In the genomic region with DNA sequence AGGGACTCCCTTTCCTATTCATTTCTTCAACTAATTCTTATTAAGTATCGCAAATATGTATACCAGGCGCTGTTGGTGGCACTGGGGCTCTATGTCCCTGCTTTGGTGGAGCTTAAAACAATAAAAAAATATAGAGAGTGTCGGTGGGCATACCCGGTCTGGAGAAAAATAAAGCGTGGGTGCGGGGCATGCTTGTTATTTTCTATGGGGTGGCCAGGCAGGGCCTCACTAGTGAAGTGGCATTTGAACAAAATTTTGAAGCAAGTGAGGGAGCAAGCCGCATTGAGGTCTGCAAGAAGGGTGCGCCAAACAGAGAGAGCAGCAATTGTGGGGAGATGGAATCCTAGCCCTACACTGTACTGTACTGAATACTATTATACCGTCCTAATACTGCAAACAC, we compare ENCODE assay signal across 9 cellular contexts. TPM values are rescaled to one million over a fixed set of nuclear protein-coding genes. Genes with fewer than 3 reads are reported as not detected.
A peak's percentile ranks its signal among the peaks of the same experiment; 100 is the strongest.
DNase-seq lines count a peak whose midpoint lies in the region; TF ChIP-seq lines count a peak whose summit lies in the region.
"Had no signal": no experiment of that assay in that cellular context is flagged by ENCODE, and none has a peak within 500 bp of the region (broad histone marks: within the 10 kb centered on the region; RNA-seq: fewer than 3 reads in every experiment).

No MANE protein-coding gene starts in this region.

- H3K36me3 Mint-ChIP-seq in activated naive CD4-positive, alpha-beta T cell treated with anti-CD3 and anti-CD28 coated beads, Interleukin-2, amount 50 U/mL, for 24 hours, result no peaks in the 10 kb centered on the region

- WGBS in transverse colon (ENCODE audit: low coverage in 1 of 2), 2 donors, result 83% methylated on average over 9 of the region's 9 CpGs; no CpG with 5 or more reads in 1 of the 2 donors

- no peak for TF ChIP-seq EP300 in transverse colon (IDR thresholded peaks at IDR 0.05; ENCODE audit: low read depth)

- H3K27me3 Mint-ChIP-seq in activated naive CD4-positive, alpha-beta T cell treated with anti-CD3 and anti-CD28 coated beads, Interleukin-2, amount 50 U/mL, for 24 hours, result no peaks in the 10 kb centered on the region

- in situ Hi-C loops in transverse colon (cut with MboI; ENCODE audit: low pct_ligation_motif_present in 1 of 4, low pct_unique_long_range_greater_than_20kb in 1 of 4, low sequenced_read_pairs in 3 of 4), result loop anchor here in 3 of 4 donors (25.0 kb wide), 2 partner anchors 107 to 132 kb away; a partner anchor contains a TSS

- peak overlapping the region in 1 of 2 donors; percentile 63 for H3K4me3 ChIP-seq in ascending aorta
- peak overlapping the region in 1 of 2 donors; percentile 73 for H3K4me3 ChIP-seq in mucosa of rectum (ENCODE audit: low read length in 2 of 2)
- peak overlapping the region in 1 of 4 donors; percentile 81 for H3K4me3 ChIP-seq in transverse colon

- H3K9me3 ChIP-seq in ascending aorta, result no peaks in the 10 kb centered on the region
- no peaks in the 10 kb centered on the region for H3K9me3 ChIP-seq in mucosa of rectum (ENCODE audit: control insufficient read depth in 2 of 2, low read length in 2 of 2)
- H3K9me3 ChIP-seq in transverse colon, result no peaks in the 10 kb centered on the region

- no peak for TF ChIP-seq CTCF in ascending aorta (IDR thresholded peaks at IDR 0.05)
- TF ChIP-seq CTCF in transverse colon (IDR thresholded peaks at IDR 0.05), result no peak

- peak overlapping the region; percentile 73 to 89 for H3K27ac ChIP-seq in ascending aorta
- H3K27ac ChIP-seq in mucosa of rectum (ENCODE audit: low read depth in 2 of 2, low read length in 2 of 2), result peak overlapping the region in 1 of 2 donors; percentile 61
- peak overlapping the region; percentile 87 to 95 (median 92) for H3K27ac ChIP-seq in transverse colon

- H3K4me3 Mint-ChIP-seq in activated naive CD4-positive, alpha-beta T cell treated with anti-CD3 and anti-CD28 coated beads, Interleukin-2, amount 50 U/mL, for 24 hours, result peak overlapping the region; percentile 98

- H3K27ac Mint-ChIP-seq in activated naive CD4-positive, alpha-beta T cell treated with anti-CD3 and anti-CD28 coated beads, Interleukin-2, amount 50 U/mL, for 24 hours, result peak overlapping the region; percentile 76

- no peak for DNase-seq in activated naive CD4-positive, alpha-beta T cell treated with anti-CD3 and anti-CD28 coated beads, Interleukin-2, amount 50 U/mL, for 16 hours
- DNase-seq in ascending aorta (ENCODE audit: low spot score in 2 of 2) (no peak), transverse colon (no peak), C1 segment of cervical spinal cord (lab: John Stamatoyannopoulos, UW) (no peak), GDM1 (lab: John Stamatoyannopoulos, UW) (no peak), NCI-H69 (lab: John Stamatoyannopoulos, UW) (no peak)

- H3K4me1 ChIP-seq in ascending aorta (no peaks in the 10 kb centered on the region), mucosa of rectum (ENCODE audit: control insufficient read depth in 2 of 2, insufficient read depth in 2 of 2, low read length in 2 of 2) (peaks cover 0 to 7% of the 10 kb centered on the region in 2 donors), transverse colon (peaks cover 0 to 11% (median 3%) of the 10 kb centered on the region in 4 donors)

- H3K4me1 Mint-ChIP-seq in activated naive CD4-positive, alpha-beta T cell treated with anti-CD3 and anti-CD28 coated beads, Interleukin-2, amount 50 U/mL, for 24 hours, result peaks cover 23% of the 10 kb centered on the region

- no peaks in the 10 kb centered on the region for H3K9me3 Mint-ChIP-seq in activated naive CD4-positive, alpha-beta T cell treated with anti-CD3 and anti-CD28 coated beads, Interleukin-2, amount 50 U/mL, for 24 hours

- H3K9ac ChIP-seq in mucosa of rectum (ENCODE audit: low read depth in 1 of 2, low read length in 2 of 2), result peak overlapping the region; percentile 34 to 44

- no peaks in the 10 kb centered on the region for H3K27me3 ChIP-seq in ascending aorta
- H3K27me3 ChIP-seq in mucosa of rectum (ENCODE audit: control insufficient read depth in 2 of 2, insufficient read depth in 2 of 2, low read length in 2 of 2), result peaks cover 3% of the 10 kb centered on the region in 2 donors
- no peaks in the 10 kb centered on the region for H3K27me3 ChIP-seq in transverse colon

- intact Hi-C loops in ascending aorta (cut with DNase I), result loop anchor here (2.0 to 10.0 kb wide), 3 partner anchors 35 to 859 kb away; a partner anchor contains a TSS
- intact Hi-C loops in transverse colon (cut with DNase I; ENCODE audit: low total_unique reads), result no loop called here

- TF ChIP-seq POLR2A in transverse colon (IDR thresholded peaks at IDR 0.05), result no peak

- peaks cover 8 to 12% of the 10 kb centered on the region in 2 donors for H3K36me3 ChIP-seq in ascending aorta
- peaks cover 2 to 11% of the 10 kb centered on the region in 2 donors for H3K36me3 ChIP-seq in mucosa of rectum (ENCODE audit: control insufficient read depth in 2 of 2, insufficient read depth in 2 of 2, low read length in 2 of 2)
- no peaks in the 10 kb centered on the region for H3K36me3 ChIP-seq in transverse colon

RNA-seq across cellular contexts. Expression of a gene that starts 0.6 kb away (rescaled TPM):
- total RNA-seq in ascending aorta (82.7 TPM), transverse colon (100 to 1,000 TPM in 1 of 4 donors, 10 to 100 TPM in 3; 52.5 to 137 (median 59.2) TPM)

RNA-seq across cellular contexts. Expression of a gene that starts 35.1 kb away (rescaled TPM):
- total RNA-seq in ascending aorta (5.6 TPM), transverse colon (10 to 100 TPM; 12.3 to 30.7 (median 17.7) TPM)

RNA-seq across cellular contexts. Expression of a gene that starts 44.1 kb away (rescaled TPM):
- total RNA-seq in ascending aorta, result not detected
- not detected for total RNA-seq in transverse colon
- total RNA-seq: fibroblast of villous mesenchyme had no signal
